26 cellular contexts compared by ENCODE assay signal in genomic region chr4:147174561-147174960, GRCh38.
"Had no signal": no experiment of that assay in that cellular context is flagged by ENCODE, and none has a peak within 500 bp of the region (broad histone marks: within the 10 kb centered on the region; RNA-seq: fewer than 3 reads in every experiment).

No MANE protein-coding gene starts in this region.

- H3K9ac ChIP-seq: SK-N-SH had no signal

- H3K36me3 Mint-ChIP-seq: activated CD8-positive, alpha-beta memory T cell treated with anti-CD3 and anti-CD28 coated beads, Interleukin-2, amount 10 ng/mL, durations not matched to agents 7 days and 5 days; activated naive CD4-positive, alpha-beta T cell treated with anti-CD3 and anti-CD28 coated beads, Interleukin-2, amount 50 U/mL, for 24 hours had no signal

- H3K9me3 ChIP-seq: breast epithelium, SK-N-SH had no signal

- H3K4me1 Mint-ChIP-seq: activated CD8-positive, alpha-beta memory T cell treated with anti-CD3 and anti-CD28 coated beads, Interleukin-2, amount 10 ng/mL, durations not matched to agents 7 days and 5 days; activated naive CD4-positive, alpha-beta T cell treated with anti-CD3 and anti-CD28 coated beads, Interleukin-2, amount 50 U/mL, for 24 hours had no signal

- H3K4me1 ChIP-seq: breast epithelium had no signal

- H3K9me3 Mint-ChIP-seq: activated naive CD4-positive, alpha-beta T cell treated with anti-CD3 and anti-CD28 coated beads, Interleukin-2, amount 50 U/mL, for 24 hours; activated T-cell treated with anti-CD3 and anti-CD28 coated beads, Interleukin-2, amount 50 U/mL, for 24 hours; activated T-helper 1 cell treated with anti-CD3 and anti-CD28 coated beads, Interleukin-12 subunit alpha, Interleukin-12 subunit beta, Interleukin-2, Interleukin-4 antibody, amounts not matched to agents 30 ng/mL and 10 ng/mL and 1 ng/mL, durations not matched to agents 14 hours and 24 hours and 36 hours had no signal

- H3K36me3 ChIP-seq: breast epithelium had no signal

- DNase-seq: activated CD4-positive, alpha-beta T cell treated with anti-CD3 and anti-CD28 coated beads for 4 hours; activated CD8-positive, alpha-beta memory T cell treated with anti-CD3 and anti-CD28 coated beads, Interleukin-2, amount 10 ng/mL, durations not matched to agents 7 days and 5 days; activated effector memory CD4-positive, alpha-beta T cell treated with Interleukin-2 at 50 U/mL for 16 hours; activated naive CD4-positive, alpha-beta T cell; activated T-cell treated with anti-CD3 and anti-CD28 coated beads, Interleukin-2, amount 50 U/mL, for 24 hours; aorta; Karpas-422; MM.1S; NCI-H1105; NCI-H1436; NCI-H1694 treated with DMSO at 0.1 percent for 48 hours; NCI-H2029 treated with DMSO at 0.1 percent for 48 hours; NCI-H345; NCI-H510A; NCI-H526 treated with DMSO at 0.1 percent for 48 hours; NK-92 treated with Interleukin-12 subunit alpha and Interleukin-12 subunit beta, amount 100 ng/mL, for 24 hours; OCI-M1; RPMI8226; SK-N-SH; SW 1271 had no signal

- H3K27ac ChIP-seq: breast epithelium had no signal

- H3K27ac Mint-ChIP-seq: activated CD8-positive, alpha-beta memory T cell treated with anti-CD3 and anti-CD28 coated beads, Interleukin-2, amount 10 ng/mL, durations not matched to agents 7 days and 5 days; activated naive CD4-positive, alpha-beta T cell treated with anti-CD3 and anti-CD28 coated beads, Interleukin-2, amount 50 U/mL, for 24 hours; activated T-cell treated with anti-CD3 and anti-CD28 coated beads, Interleukin-2, amount 50 U/mL, for 24 hours; activated T-helper 1 cell treated with anti-CD3 and anti-CD28 coated beads, Interleukin-12 subunit alpha, Interleukin-12 subunit beta, Interleukin-2, Interleukin-4 antibody, amounts not matched to agents 30 ng/mL and 10 ng/mL and 1 ng/mL, durations not matched to agents 14 hours and 24 hours and 36 hours had no signal

- H3K27me3 Mint-ChIP-seq: activated T-cell treated with anti-CD3 and anti-CD28 coated beads, Interleukin-2, amount 50 U/mL, for 24 hours had no signal

- H3K4me3 ChIP-seq: breast epithelium, K562 had no signal

- H3K4me3 Mint-ChIP-seq: activated CD8-positive, alpha-beta memory T cell treated with anti-CD3 and anti-CD28 coated beads, Interleukin-2, amount 10 ng/mL, durations not matched to agents 7 days and 5 days; activated naive CD4-positive, alpha-beta T cell treated with anti-CD3 and anti-CD28 coated beads, Interleukin-2, amount 50 U/mL, for 24 hours; activated T-cell treated with anti-CD3 and anti-CD28 coated beads, Interleukin-2, amount 50 U/mL, for 24 hours; activated T-helper 1 cell treated with anti-CD3 and anti-CD28 coated beads, Interleukin-12 subunit alpha, Interleukin-12 subunit beta, Interleukin-2, Interleukin-4 antibody, amounts not matched to agents 30 ng/mL and 10 ng/mL and 1 ng/mL, durations not matched to agents 14 hours and 24 hours and 36 hours had no signal

- H3K27me3 ChIP-seq: breast epithelium had no signal

- ATAC-seq: activated CD4-positive, CD25-positive, alpha-beta regulatory T cell treated with anti-CD3 and anti-CD28 coated beads, Interleukin-2, amount 50 U/mL, for 24 hours; activated CD8-positive, alpha-beta memory T cell treated with anti-CD3 and anti-CD28 coated beads, Interleukin-2, amount 10 ng/mL, durations not matched to agents 7 days and 5 days; K562; Panc1 had no signal
